Comparison of ENCODE assay signal across 8 cellular contexts in genomic region chr17:76072149-76072858, GRCh38. TPM values are rescaled to one million over a fixed set of nuclear protein-coding genes. Genes with fewer than 3 reads are reported as not detected.
A peak's percentile ranks its signal among the peaks of the same experiment; 100 is the strongest.
DNase-seq lines count a peak whose midpoint lies in the region; ATAC-seq and TF ChIP-seq lines count a peak whose summit lies in the region.

Gene SRP68, minus strand, starts transcription at chr17:76072517. Its CDS starts 26 bp downstream, at chr17:76072491.

- H3K4me3 Mint-ChIP-seq in activated naive CD8-positive, alpha-beta T cell treated with anti-CD3 and anti-CD28 coated beads, Interleukin-2, amount 50 U/mL, for 24 hours: peak within 1 kb of the TSS; percentile 91

- H3K9me3 ChIP-seq in parathyroid adenoma (ENCODE audit: control insufficient read depth, low read length): no peaks in the 10 kb centered on the region
- no peaks in the 10 kb centered on the region for H3K9me3 ChIP-seq in tibial artery

- H3K27ac ChIP-seq in parathyroid adenoma (peak within 1 kb of the TSS; percentile 43), tibial artery (peak within 1 kb of the TSS; percentile 75 to 80)

- ATAC-seq in HG02610 (IDR thresholded peaks at IDR 0.05; ENCODE audit: unreplicated experiment) (peak; percentile 96), Right ventricle myocardium superior (ENCODE audit: poor library complexity) (peak; percentile 100)
- peak; percentile 89 for ATAC-seq in activated naive CD8-positive, alpha-beta T cell treated with anti-CD3 and anti-CD28 coated beads, Interleukin-2, amount 50 U/mL, for 24 hours

- peaks cover 7% of the 10 kb centered on the region for H3K36me3 ChIP-seq in GM06990 (ENCODE audit: control insufficient read depth, insufficient read depth, low read length)
- no peaks in the 10 kb centered on the region for H3K36me3 ChIP-seq in parathyroid adenoma (ENCODE audit: control insufficient read depth, insufficient read depth, low read length)
- H3K36me3 ChIP-seq in tibial artery: peaks cover 8 to 25% (median 12%) of the 10 kb centered on the region in 3 donors

- peaks cover 20% of the 10 kb centered on the region for H3K36me3 Mint-ChIP-seq in activated naive CD8-positive, alpha-beta T cell treated with anti-CD3 and anti-CD28 coated beads, Interleukin-2, amount 50 U/mL, for 24 hours (ENCODE audit: low read depth)

- H3K27me3 Mint-ChIP-seq in activated naive CD8-positive, alpha-beta T cell treated with anti-CD3 and anti-CD28 coated beads, Interleukin-2, amount 50 U/mL, for 24 hours: peaks cover 34% of the 10 kb centered on the region

- H3K79me2 ChIP-seq in parathyroid adenoma: peaks cover 15% of the 10 kb centered on the region

- DNase-seq in GM06990 (ENCODE audit: extremely low read depth, insufficient read length): peak; percentile 89
- DNase-seq in NCI-H128 (lab: John Stamatoyannopoulos, UW; ENCODE audit: unreplicated experiment): peak; percentile 55
- DNase-seq in SW480 (ENCODE audit: low spot score): peak; percentile 93
- DNase-seq in activated naive CD8-positive, alpha-beta T cell treated with anti-CD3 and anti-CD28 coated beads, Interleukin-2, amount 50 U/mL, for 24 hours: peak; percentile 85
- DNase-seq in Right ventricle myocardium superior: peak; percentile 96
- peak; percentile 94 to 95 for DNase-seq in tibial artery

- peak within 1 kb of the TSS; percentile 99 for H3K4me2 ChIP-seq in parathyroid adenoma (ENCODE audit: low read length)

- H3K4me1 ChIP-seq in parathyroid adenoma (peaks cover 26% of the 10 kb centered on the region), tibial artery (peaks cover 0 to 59% (median 46%) of the 10 kb centered on the region in 4 donors)

- H2AFZ ChIP-seq in parathyroid adenoma: peak within 1 kb of the TSS; percentile 100

- no peaks in the 10 kb centered on the region for H3K9me3 Mint-ChIP-seq in activated naive CD8-positive, alpha-beta T cell treated with anti-CD3 and anti-CD28 coated beads, Interleukin-2, amount 50 U/mL, for 24 hours

- H3K27me3 ChIP-seq in GM06990 (replicated peaks; ENCODE audit: control insufficient read depth, insufficient read depth, low read length) (peaks cover 7% of the 10 kb centered on the region), parathyroid adenoma (ENCODE audit: control insufficient read depth, insufficient read depth, low read length) (peaks cover 3% of the 10 kb centered on the region), tibial artery (peaks cover 12 to 41% of the 10 kb centered on the region in 2 donors)

- H3K27ac Mint-ChIP-seq in activated naive CD8-positive, alpha-beta T cell treated with anti-CD3 and anti-CD28 coated beads, Interleukin-2, amount 50 U/mL, for 24 hours: peak within 1 kb of the TSS; percentile 98

- H3K4me1 Mint-ChIP-seq in activated naive CD8-positive, alpha-beta T cell treated with anti-CD3 and anti-CD28 coated beads, Interleukin-2, amount 50 U/mL, for 24 hours: peaks cover 48% of the 10 kb centered on the region

- peak within 1 kb of the TSS; percentile 37 for H3K9ac ChIP-seq in parathyroid adenoma

- H3K4me3 ChIP-seq in GM06990 (replicated peaks; ENCODE audit: low read depth, low read length) (peak within 1 kb of the TSS; percentile 99), parathyroid adenoma (ENCODE audit: low read depth, low read length) (peak within 1 kb of the TSS; percentile 89), tibial artery (peak within 1 kb of the TSS; percentile 69 to 83)

- TF ChIP-seq CTCF in GM06990 (IDR thresholded peaks at IDR 0.05; ENCODE audit: insufficient read depth, low read length, poor library complexity, severe bottlenecking) (no peak), parathyroid adenoma (IDR thresholded peaks at IDR 0.05) (no peak), tibial artery (IDR thresholded peaks at IDR 0.05) (no peak)

- intact Hi-C loops in Right ventricle myocardium superior (cut with DNase I) (no loop called here), tibial artery (cut with DNase I; ENCODE audit: low total_unique reads) (no loop called here)

RNA-seq across cellular contexts. Expression of gene SRP68, which starts in this region (rescaled TPM):
- 57.9 TPM for total RNA-seq in Right ventricle myocardium superior

Comparison
In these comparisons a context has a peak if more than half of its experiments do, and no peak if none do; other contexts are left out.
1. Peak in every context shown above with its lines: DNase-seq, ATAC-seq, H3K4me3 ChIP-seq and H3K27ac ChIP-seq.